In genomic region chr15:64068133-64068532, GRCh38 we compare ENCODE assay signal across 1 cellular context.
TF ChIP-seq lines count a peak whose summit lies in the region.

No MANE protein-coding gene starts in this region.

TF ChIP-seq in H1, 55 proteins besides CTCF, POLR2A, EP300 and RAD21:
- TF ChIP-seq CHD1 (IDR thresholded peaks at IDR 0.05; ENCODE audit: low read depth, low read length) = no peak
- TF ChIP-seq EGR1 (IDR thresholded peaks at IDR 0.05; ENCODE audit: borderline replicate concordance, low read depth, low read length) = no peak
- no peak for TF ChIP-seq FOSL1 (IDR thresholded peaks at IDR 0.05; ENCODE audit: insufficient read depth, low read depth, low read length)
- no peak for TF ChIP-seq SAP30 (IDR thresholded peaks at IDR 0.05; ENCODE audit: insufficient read depth, insufficient replicate concordance, low read length)
TF ChIP-seq in H1: peak in this region for 0.
